In genomic region chr2:143121079-143121478, GRCh38 we compare ENCODE assay signal across 19 cellular contexts. TPM values are rescaled to one million over a fixed set of nuclear protein-coding genes. Genes with fewer than 3 reads are reported as not detected.
DNase-seq lines count a peak whose midpoint lies in the region; ATAC-seq and TF ChIP-seq lines count a peak whose summit lies in the region.
"Had no signal": no experiment of that assay in that cellular context is flagged by ENCODE, and none has a peak within 500 bp of the region (broad histone marks: within the 10 kb centered on the region; RNA-seq: fewer than 3 reads in every experiment).

No MANE protein-coding gene starts in this region.

- H2AFZ ChIP-seq in DND-41 (ENCODE audit: low read depth, low read length) (peak overlapping the region; percentile 63), OCI-LY1 (ENCODE audit: low read length) (0 out of 2 replicates have a peak overlapping the region, but pooled peaks have one; percentile 3)

- WGBS in mesendoderm (ENCODE audit: extremely low coverage, insufficient coverage, low lambda C conversion rate): no CpG with 5 or more reads among the region's 1 CpG

- H3K4me3 ChIP-seq in DND-41 (ENCODE audit: low read depth in 1 of 2, low read length in 2 of 2): peak overlapping the region in 1 of 2 experiments; percentile 30; a peak in 1 of 4 replicates
- H3K4me3 ChIP-seq in OCI-LY1 (ENCODE audit: low read depth, low read length, poor library complexity, severe bottlenecking): no peak overlapping the region
- H3K4me3 ChIP-seq in mesendoderm (ENCODE audit: low read length): no peak overlapping the region
- H3K4me3 ChIP-seq: smooth muscle cell, testis had no signal

- H3K4me2 ChIP-seq in DND-41 (ENCODE audit: insufficient read depth, low read length): peak overlapping the region; percentile 37
- H3K4me2 ChIP-seq in OCI-LY1 (ENCODE audit: low read length): no peak overlapping the region
- no peak overlapping the region for H3K4me2 ChIP-seq in mesendoderm (ENCODE audit: low read length)
- H3K4me2 ChIP-seq: smooth muscle cell had no signal

- no peaks in the 10 kb centered on the region; the same call in 1 of the 2 replicates for H3F3A ChIP-seq in OCI-LY1 (ENCODE audit: insufficient read depth, low read length)

- no peak overlapping the region for H2BK15ac ChIP-seq in mesendoderm (replicated peaks; ENCODE audit: low read depth)

- H3K27ac ChIP-seq in DND-41 (ENCODE audit: low read length): peak overlapping the region; percentile 79
- H3K27ac ChIP-seq in OCI-LY1 (ENCODE audit: low read depth, low read length, poor library complexity, severe bottlenecking): no peak overlapping the region
- H3K27ac ChIP-seq in mesendoderm (ENCODE audit: low read depth, low read length): no peak overlapping the region
- H3K27ac ChIP-seq: brain microvascular endothelial cell, C4-2B, testis had no signal

- H3K9ac ChIP-seq in DND-41 (ENCODE audit: low read depth, low read length): peak overlapping the region; percentile 34
- H3K9ac ChIP-seq in OCI-LY1 (ENCODE audit: low read length): no peak overlapping the region
- H3K9ac ChIP-seq in mesendoderm (ENCODE audit: low read length): no peak overlapping the region

- H3K18ac ChIP-seq in mesendoderm (ENCODE audit: low read length): no peak overlapping the region

- TF ChIP-seq CTCF in DND-41 (IDR thresholded peaks at IDR 0.05; ENCODE audit: borderline replicate concordance, extremely low read depth, low read length, poor library complexity, severe bottlenecking) (no peak), OCI-LY1 (IDR thresholded peaks at IDR 0.05; ENCODE audit: low read length) (no peak)

- no peaks in the 10 kb centered on the region for H3K9me2 ChIP-seq in OCI-LY1 (ENCODE audit: low read depth, low read length)

- H3K9me3 ChIP-seq in DND-41 (ENCODE audit: insufficient read depth, low read length, severe bottlenecking) (no peaks in the 10 kb centered on the region), OCI-LY1 (ENCODE audit: low read length) (no peaks in the 10 kb centered on the region)
- H3K9me3 ChIP-seq: testis had no signal

- no peaks in the 10 kb centered on the region for H3K27me3 ChIP-seq in DND-41 (ENCODE audit: insufficient read depth, low read length, poor library complexity)
- H3K27me3 ChIP-seq in OCI-LY1 (ENCODE audit: insufficient read depth, low read length): no peaks in the 10 kb centered on the region
- no peaks in the 10 kb centered on the region for H3K27me3 ChIP-seq in mesendoderm (ENCODE audit: insufficient read depth, low read length, poor library complexity)
- H3K27me3 ChIP-seq: testis had no signal

- H2BK5ac ChIP-seq in mesendoderm (ENCODE audit: low read length): no peak overlapping the region

- H4K5ac ChIP-seq in mesendoderm (ENCODE audit: low read length): no peak overlapping the region

- peak; percentile 77 for ATAC-seq in DND-41 (ENCODE audit: insufficient read depth, low read depth)
- peak; percentile 82 for ATAC-seq in GM18867 (IDR thresholded peaks at IDR 0.05; ENCODE audit: unreplicated experiment)
- ATAC-seq in HG02588 (IDR thresholded peaks at IDR 0.05; ENCODE audit: unreplicated experiment): peak; percentile 85
- no peak for ATAC-seq in HG02571 (IDR thresholded peaks at IDR 0.05; ENCODE audit: unreplicated experiment)
- no peak for ATAC-seq in GM21576 (IDR thresholded peaks at IDR 0.05; ENCODE audit: unreplicated experiment)
- ATAC-seq: activated CD4-positive, CD25-positive, alpha-beta regulatory T cell treated with anti-CD3 and anti-CD28 coated beads, Interleukin-2, amount 50 U/mL, for 24 hours had no signal

- H3K4ac ChIP-seq in mesendoderm (ENCODE audit: low read depth, low read length): no peak overlapping the region

- DNase-seq in DND-41 (no peak), mucosa of gallbladder (ENCODE audit: low spot score) (no peak), mesendoderm (no peak)
- DNase-seq: brain microvascular endothelial cell; effector CD4-positive, alpha-beta T cell; GF-D8; mesenchymal stem cell; nucleus accumbens; SW 1271; testis had no signal

- peaks cover 44% of the 10 kb centered on the region for H3K4me1 ChIP-seq in DND-41 (ENCODE audit: insufficient read depth, low read length)
- peaks cover 9% of the 10 kb centered on the region for H3K4me1 ChIP-seq in OCI-LY1 (ENCODE audit: insufficient read depth, low read length, severe bottlenecking)
- no peaks in the 10 kb centered on the region for H3K4me1 ChIP-seq in mesendoderm (ENCODE audit: control insufficient read depth, low read depth, low read length)
- H3K4me1 ChIP-seq: testis had no signal

- no peaks in the 10 kb centered on the region; the same call in 1 of the 2 replicates for H3K79me2 ChIP-seq in DND-41 (ENCODE audit: insufficient read depth, low read length)
- H3K79me2 ChIP-seq in OCI-LY1 (ENCODE audit: insufficient read depth, low read length): no peaks in the 10 kb centered on the region
- no peaks in the 10 kb centered on the region for H3K79me2 ChIP-seq in mesendoderm (ENCODE audit: control insufficient read depth, insufficient read depth, low read length)

- no peak overlapping the region for H3K23ac ChIP-seq in mesendoderm (ENCODE audit: low read length)

- H3K56ac ChIP-seq in mesendoderm (ENCODE audit: low read length): no peak overlapping the region

- H2BK120ac ChIP-seq in mesendoderm (ENCODE audit: low read depth, low read length): no peak overlapping the region

- no peaks in the 10 kb centered on the region for H3K36me3 ChIP-seq in DND-41 (ENCODE audit: insufficient read depth, low read length)
- H3K36me3 ChIP-seq in OCI-LY1 (ENCODE audit: insufficient read depth, low read length): no peaks in the 10 kb centered on the region
- no peaks in the 10 kb centered on the region for H3K36me3 ChIP-seq in mesendoderm (ENCODE audit: control insufficient read depth, insufficient read depth, low read length)
- H3K36me3 ChIP-seq: brain microvascular endothelial cell had no signal

- H4K20me1 ChIP-seq in DND-41 (ENCODE audit: insufficient read depth, low read length) (no peaks in the 10 kb centered on the region), OCI-LY1 (ENCODE audit: insufficient read depth, low read length) (no peaks in the 10 kb centered on the region)

- no peak overlapping the region for H2AK5ac ChIP-seq in mesendoderm (ENCODE audit: low read length)

- H3K79me1 ChIP-seq in mesendoderm (ENCODE audit: low read length): no peaks in the 10 kb centered on the region

- no peak overlapping the region for H4K8ac ChIP-seq in mesendoderm (ENCODE audit: low read depth, low read length)

RNA-seq across cellular contexts. Expression of gene ARHGAP15, which starts 8.1 kb away (rescaled TPM):
- 10.0 TPM for total RNA-seq in mucosa of gallbladder
- polyA plus RNA-seq in mesendoderm (2013, experiment 1 of 2): not detected
- not detected for polyA plus RNA-seq in mesendoderm (2013, experiment 2 of 2)
- total RNA-seq: MCF 10A, smooth muscle cell had no signal
- polyA plus RNA-seq: smooth muscle cell had no signal

Comparison
In these comparisons a context has a peak if more than half of its experiments do, and no peak if none do; other contexts are left out.
1. ATAC-seq: peak in DND-41 (single experiment), GM18867 (single experiment) and HG02588 (single experiment); none in HG02571 (single experiment) and GM21576 (single experiment).